In the genomic region with DNA sequence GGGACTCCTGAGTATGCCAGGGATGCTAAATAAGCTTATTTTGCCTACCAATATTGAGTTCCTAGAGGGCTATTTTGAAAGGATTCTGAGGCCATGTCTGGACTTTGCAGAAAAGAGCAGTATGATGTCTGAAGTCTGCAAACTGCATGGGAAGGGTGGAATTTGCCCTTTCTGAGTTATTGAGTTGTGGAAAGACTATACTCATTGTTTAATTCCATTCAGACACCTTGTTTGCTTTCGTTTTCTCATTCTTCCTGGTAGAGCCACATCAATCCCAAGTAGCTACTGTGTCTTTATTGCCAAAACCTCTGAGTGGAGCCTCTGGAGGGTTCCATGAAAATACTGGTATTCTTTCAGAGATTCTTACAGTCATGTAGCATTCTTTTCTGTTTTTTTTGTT, we compare ENCODE assay signal across 24 cellular contexts. TPM values are rescaled to one million over a fixed set of nuclear protein-coding genes. Genes with fewer than 3 reads are reported as not detected.
"Had no signal": no experiment of that assay in that cellular context is flagged by ENCODE, and none has a peak within 500 bp of the region (broad histone marks: within the 10 kb centered on the region; RNA-seq: fewer than 3 reads in every experiment).

No MANE protein-coding gene starts in this region.

- H3K36me3 ChIP-seq: heart right ventricle, left ventricle myocardium inferior, prostate gland, spleen, thoracic aorta had no signal

- DNase-seq: activated CD4-positive, alpha-beta T cell treated with anti-CD3 and anti-CD28 coated beads, Interleukin-2, amount 50 U/mL, for 1 hour; activated CD4-positive, CD25-positive, alpha-beta regulatory T cell treated with anti-CD3 and anti-CD28 coated beads, Interleukin-2, amount 50 U/mL, for 72 hours; activated CD8-positive, alpha-beta T cell treated with anti-CD3 and anti-CD28 coated beads, Interleukin-2, amount 10 ng/mL, durations not matched to agents 7 days and 5 days; activated T-cell treated with anti-CD3 and anti-CD28 coated beads, Interleukin-2, amount 50 U/mL, for 1 hour; amniotic stem cell; cerebellar nuclear complex; heart right ventricle; kidney glomerular epithelial cell; left ventricle myocardium inferior; spleen; stimulated activated CD4-positive, alpha-beta T cell treated with anti-CD3 and anti-CD28 coated beads, Interleukin-4, amount 100 ng/mL, for 1 hour; stimulated activated naive CD4-positive, alpha-beta T cell; T-cell had no signal

- H3K27ac ChIP-seq: epithelial cell of prostate, heart right ventricle, left ventricle myocardium inferior, prostate gland, spleen, thoracic aorta, VCaP had no signal

- H3K4me3 Mint-ChIP-seq: activated CD8-positive, alpha-beta T cell treated with anti-CD3 and anti-CD28 coated beads, Interleukin-2, amount 10 ng/mL, durations not matched to agents 7 days and 5 days; activated naive CD8-positive, alpha-beta T cell; activated T-helper 17 cell treated with anti-CD3 and anti-CD28 coated beads, Interleukin-2, amount 50 U/mL, for 72 hours; mesothelial cell of epicardium; natural killer cell treated with Interleukin-12 subunit alpha and Interleukin-12 subunit beta and Interleukin-15 and Interleukin-18, amount 100 ng/mL, for 72 hours; T-cell; T-helper 2 cell treated with Interferon-gamma antibody and Interleukin-4, amounts not matched to agents 5 μg/mL and 100 μg/mL, for 36 hours; type B pancreatic cell had no signal

- H3K27ac Mint-ChIP-seq: activated CD8-positive, alpha-beta T cell treated with anti-CD3 and anti-CD28 coated beads, Interleukin-2, amount 10 ng/mL, durations not matched to agents 7 days and 5 days; activated naive CD8-positive, alpha-beta T cell; activated T-helper 17 cell treated with anti-CD3 and anti-CD28 coated beads, Interleukin-2, amount 50 U/mL, for 72 hours; mesothelial cell of epicardium; natural killer cell treated with Interleukin-12 subunit alpha and Interleukin-12 subunit beta and Interleukin-15 and Interleukin-18, amount 100 ng/mL, for 72 hours; T-cell; T-helper 2 cell treated with Interferon-gamma antibody and Interleukin-4, amounts not matched to agents 5 μg/mL and 100 μg/mL, for 36 hours; type B pancreatic cell had no signal

- H3K36me3 Mint-ChIP-seq: activated naive CD8-positive, alpha-beta T cell; mesothelial cell of epicardium; natural killer cell treated with Interleukin-12 subunit alpha and Interleukin-12 subunit beta and Interleukin-15 and Interleukin-18, amount 100 ng/mL, for 72 hours; T-cell; type B pancreatic cell had no signal

- H3K4me1 ChIP-seq: prostate gland, spleen had no signal

- H3K9me3 Mint-ChIP-seq: activated T-helper 17 cell treated with anti-CD3 and anti-CD28 coated beads, Interleukin-2, amount 50 U/mL, for 72 hours; mesothelial cell of epicardium; natural killer cell treated with Interleukin-12 subunit alpha and Interleukin-12 subunit beta and Interleukin-15 and Interleukin-18, amount 100 ng/mL, for 72 hours; T-cell; T-helper 2 cell treated with Interferon-gamma antibody and Interleukin-4, amounts not matched to agents 5 μg/mL and 100 μg/mL, for 36 hours had no signal

- ATAC-seq: activated CD8-positive, alpha-beta T cell treated with anti-CD3 and anti-CD28 coated beads, Interleukin-2, amount 10 ng/mL, durations not matched to agents 7 days and 5 days; activated T-helper 17 cell treated with anti-CD3 and anti-CD28 coated beads, Interleukin-2, amount 50 U/mL, for 72 hours; heart right ventricle; natural killer cell treated with Interleukin-12 subunit alpha and Interleukin-12 subunit beta and Interleukin-15 and Interleukin-18, amount 100 ng/mL, for 72 hours; T-cell had no signal

- H3K4me1 Mint-ChIP-seq: activated T-helper 17 cell treated with anti-CD3 and anti-CD28 coated beads, Interleukin-2, amount 50 U/mL, for 72 hours had no signal

- H3K27me3 ChIP-seq: heart right ventricle had no signal

- H3K9me3 ChIP-seq: heart right ventricle, left ventricle myocardium inferior, prostate gland, spleen, thoracic aorta had no signal

- H3K4me3 ChIP-seq: heart right ventricle, left ventricle myocardium inferior, prostate gland, spleen, thoracic aorta had no signal

RNA-seq across cellular contexts. Expression of gene PPP1R2B, which starts 50.9 kb away (rescaled TPM):
- total RNA-seq: left ventricle myocardium inferior, mesothelial cell of epicardium, osteocyte, spleen, thoracic aorta had no signal
